Comparison of ENCODE assay signal across 10 cellular contexts in genomic region chr11:128831781-128832497, GRCh38. TPM values are rescaled to one million over a fixed set of nuclear protein-coding genes. Genes with fewer than 3 reads are reported as not detected.
A peak's percentile ranks its signal among the peaks of the same experiment; 100 is the strongest.
DNase-seq lines count a peak whose midpoint lies in the region; ATAC-seq, FAIRE-seq and TF ChIP-seq lines count a peak whose summit lies in the region.
"Had no signal": no experiment of that assay in that cellular context is flagged by ENCODE, and none has a peak within 500 bp of the region (broad histone marks: within the 10 kb centered on the region; RNA-seq: fewer than 3 reads in every experiment).

No MANE protein-coding gene starts in this region.

- dilution Hi-C loops in endothelial cell of umbilical vein (cut with MboI; ENCODE audit: extremely low pct_ligation_motif_present, low sequenced_read_pairs), result no loop called here

- CTCF ChIA-PET in endothelial cell of umbilical vein (lab: Charles Lee), result interaction anchor here (1.3 to 3.3 kb wide), 15 partner anchors 11 to 800 kb away, joined by 3 to 38 read pairs (median 11); no protein-coding TSS in a partner anchor

- no peaks in the 10 kb centered on the region for H3K9me3 ChIP-seq in endothelial cell of umbilical vein (replicated peaks; ENCODE audit: control insufficient read depth, insufficient read depth, low read length)

- no peak overlapping the region for H3K27ac ChIP-seq in endothelial cell of umbilical vein (ENCODE audit: insufficient read depth, low read depth, low read length)
- H3K27ac ChIP-seq in brain microvascular endothelial cell, result no peak overlapping the region

- H3K9ac ChIP-seq in endothelial cell of umbilical vein (replicated peaks; ENCODE audit: extremely low read depth, insufficient read depth, low read length), result no peak overlapping the region

- H3K36me3 ChIP-seq in endothelial cell of umbilical vein (ENCODE audit: control insufficient read depth in 2 of 2, extremely low read depth in 1 of 2, insufficient read depth in 2 of 2, low read length in 2 of 2) (no peaks in the 10 kb centered on the region), brain microvascular endothelial cell (replicated peaks) (no peaks in the 10 kb centered on the region)

- TF ChIP-seq CTCF in endothelial cell of umbilical vein (IDR thresholded peaks at IDR 0.05; ENCODE audit: extremely low read depth in 1 of 2, insufficient read depth in 1 of 2, low read depth in 1 of 2, low read length in 2 of 2) (no peak), brain microvascular endothelial cell (IDR thresholded peaks at IDR 0.05; ENCODE audit: low read depth, low read length, missing control alignments) (no peak)

- H3K4me2 ChIP-seq in endothelial cell of umbilical vein (ENCODE audit: insufficient read depth, low read length), result peak overlapping the region; percentile 23

- intact Hi-C loops in endothelial cell of umbilical vein (cut with micrococcal nuclease), result loop anchor here (1.0 kb wide), 12 partner anchors 16 to 801 kb away; no protein-coding TSS in a partner anchor

- TF ChIP-seq POLR2A in endothelial cell of umbilical vein (IDR thresholded peaks at IDR 0.05; ENCODE audit: low read depth, low read length), result no peak

- H4K20me1 ChIP-seq in endothelial cell of umbilical vein (replicated peaks; ENCODE audit: control insufficient read depth, extremely low read depth, insufficient read depth, low read length), result no peaks in the 10 kb centered on the region

- H3K4me3 ChIP-seq in endothelial cell of umbilical vein (replicated peaks in 1 of 3; ENCODE audit: insufficient read depth in 1 of 3, low read depth in 1 of 3, low read length in 3 of 3), result no peak overlapping the region
- no peak overlapping the region for H3K4me3 ChIP-seq in brain microvascular endothelial cell (ENCODE audit: low read depth, low read length)

- peak; percentile 12 for DNase-seq in Daoy (ENCODE audit: low read depth)
- peak; percentile 33 for DNase-seq in endothelial cell of umbilical vein (ENCODE audit: low read depth, low spot score)
- DNase-seq in brain microvascular endothelial cell, result no peak
- DNase-seq in DMS53 treated with DMSO at 0.1 percent for 48 hours (lab: John Stamatoyannopoulos, UW; ENCODE audit: unreplicated experiment), result no peak
- DNase-seq in Ammon's horn (ENCODE audit: low spot score), result no peak
- no peak for DNase-seq in cortex of kidney (lab: John Stamatoyannopoulos, UW)

- peaks cover 70% of the 10 kb centered on the region for H3K4me1 ChIP-seq in endothelial cell of umbilical vein (ENCODE audit: control insufficient read depth, extremely low read depth, insufficient read depth, low read length)

- H3K79me2 ChIP-seq in endothelial cell of umbilical vein (ENCODE audit: control insufficient read depth, insufficient read depth, low read length), result no peaks in the 10 kb centered on the region

- no peak for FAIRE-seq in endothelial cell of umbilical vein (lab: Jason Lieb, UNC)

- H3K9me1 ChIP-seq in endothelial cell of umbilical vein (replicated peaks; ENCODE audit: control insufficient read depth, extremely low read depth, insufficient read depth, low read length), result no peaks in the 10 kb centered on the region

- POLR2A ChIA-PET in endothelial cell of umbilical vein (lab: Charles Lee), result no interaction called here

- peak; percentile 59 for ATAC-seq in GM21515 (IDR thresholded peaks at IDR 0.05; ENCODE audit: unreplicated experiment)
- peak; percentile 33 for ATAC-seq in HG03521 (IDR thresholded peaks at IDR 0.05; ENCODE audit: unreplicated experiment)

- BruUV-seq in endothelial cell of umbilical vein (replicated peaks; lab: Mats Ljungman, UMichigan), result no TSS peak

- in situ Hi-C loops in brain microvascular endothelial cell (cut with HindIII; ENCODE audit: low pct_ligation_motif_present, low sequenced_read_pairs), result loop anchor here (25.0 kb wide), 1 partner anchor 670 kb away; no protein-coding TSS in a partner anchor

- peak overlapping the region; percentile 28 for H2AFZ ChIP-seq in endothelial cell of umbilical vein (ENCODE audit: low read depth, low read length)

- H3K27me3 ChIP-seq in endothelial cell of umbilical vein (ENCODE audit: control insufficient read depth in 2 of 2, insufficient read depth in 2 of 2, low read length in 2 of 2) (no peaks in the 10 kb centered on the region), brain microvascular endothelial cell (replicated peaks) (no peaks in the 10 kb centered on the region)

TF ChIP-seq in endothelial cell of umbilical vein, 7 proteins besides CTCF, POLR2A, EP300 and RAD21:
- TF ChIP-seq JUN (IDR thresholded peaks at IDR 0.05; ENCODE audit: borderline replicate concordance, insufficient read depth, insufficient read length, low read depth) (no peak), MAX (IDR thresholded peaks at IDR 0.05; ENCODE audit: insufficient read depth, insufficient read length) (no peak), GATA2 (IDR thresholded peaks at IDR 0.05; ENCODE audit: insufficient read depth, insufficient read length, low read depth, low read length) (no peak), MYC (IDR thresholded peaks at IDR 0.05; ENCODE audit: low read depth, low read length) (no peak), FOS (IDR thresholded peaks at IDR 0.05; ENCODE audit: borderline replicate concordance, insufficient read depth, low read length) (no peak), POLR2AphosphoS5 (IDR thresholded peaks at IDR 0.05; ENCODE audit: insufficient read depth, low read depth, low read length) (no peak), EZH2 (IDR thresholded peaks at IDR 0.05; ENCODE audit: borderline replicate concordance, low read depth, low read length, severe bottlenecking) (no peak)

RNA-seq across cellular contexts. Expression of gene KCNJ1, which starts 35.2 kb away (rescaled TPM):
- total RNA-seq in Daoy (2014; rRNA removed; shearing (Covaris generic)), result not detected in 2 replicates
- total RNA-seq in endothelial cell of umbilical vein, result not detected in 2 replicates
- polyA plus RNA-seq in endothelial cell of umbilical vein, result 0.03 TPM in 1 of 2 replicates, not detected in the other
- not detected in 2 replicates for polyA plus RNA-seq in endothelial cell of umbilical vein (2011; cell fraction: cytosol; rRNA removed)
- 0.04 and 0.11 TPM in 2 replicates for polyA plus RNA-seq in endothelial cell of umbilical vein (2011; cell fraction: nucleus; rRNA removed)
- not detected in 2 replicates for polyA plus RNA-seq in endothelial cell of umbilical vein (2012)
- 0.08 and 0.12 TPM in 2 replicates for polyA minus RNA-seq in endothelial cell of umbilical vein
- polyA minus RNA-seq in endothelial cell of umbilical vein (2011; cell fraction: cytosol; rRNA and poly(A)+ RNA removed), result not detected
- 0.10 TPM in 1 of 2 replicates, not detected in the other for polyA minus RNA-seq in endothelial cell of umbilical vein (2011; cell fraction: nucleus; rRNA and poly(A)+ RNA removed)
- total RNA-seq: T-helper 1 cell treated with Interleukin-12 subunit alpha and Interleukin-12 subunit beta and Interleukin-4 antibody, amounts not matched to agents 30 ng/mL and 1 ng/mL, for 36 hours; urinary bladder had no signal

RNA-seq across cellular contexts. Expression of gene KCNJ5, which starts 59.2 kb away (rescaled TPM):
- not detected in 2 replicates for total RNA-seq in Daoy (2014; rRNA removed; shearing (Covaris generic))
- 0.13 and 0.14 TPM in 2 replicates for total RNA-seq in endothelial cell of umbilical vein
- polyA plus RNA-seq in endothelial cell of umbilical vein, result 0.03 TPM in 1 of 2 replicates, not detected in the other
- 0.03 TPM in 1 of 2 replicates, not detected in the other for polyA plus RNA-seq in endothelial cell of umbilical vein (2011; cell fraction: cytosol; rRNA removed)
- polyA plus RNA-seq in endothelial cell of umbilical vein (2011; cell fraction: nucleus; rRNA removed), result 0.08 TPM in 1 of 2 replicates, not detected in the other
- polyA plus RNA-seq in endothelial cell of umbilical vein (2012), result not detected in 2 replicates
- polyA minus RNA-seq in endothelial cell of umbilical vein, result not detected in 2 replicates
- polyA minus RNA-seq in endothelial cell of umbilical vein (2011; cell fraction: cytosol; rRNA and poly(A)+ RNA removed), result not detected
- not detected in 2 replicates for polyA minus RNA-seq in endothelial cell of umbilical vein (2011; cell fraction: nucleus; rRNA and poly(A)+ RNA removed)
- total RNA-seq: T-helper 1 cell treated with Interleukin-12 subunit alpha and Interleukin-12 subunit beta and Interleukin-4 antibody, amounts not matched to agents 30 ng/mL and 1 ng/mL, for 36 hours had no signal

Comparison
In these comparisons a context has a peak if more than half of its experiments do, and no peak if none do; other contexts are left out.
1. DNase-seq: peak in Daoy (single experiment) and endothelial cell of umbilical vein (single experiment); none in brain microvascular endothelial cell (single experiment), DMS53 treated with DMSO at 0.1 percent for 48 hours (single experiment), Ammon's horn (single experiment) and cortex of kidney (single experiment).